Comparison of ENCODE assay signal across 8 cellular contexts in the genomic region with DNA sequence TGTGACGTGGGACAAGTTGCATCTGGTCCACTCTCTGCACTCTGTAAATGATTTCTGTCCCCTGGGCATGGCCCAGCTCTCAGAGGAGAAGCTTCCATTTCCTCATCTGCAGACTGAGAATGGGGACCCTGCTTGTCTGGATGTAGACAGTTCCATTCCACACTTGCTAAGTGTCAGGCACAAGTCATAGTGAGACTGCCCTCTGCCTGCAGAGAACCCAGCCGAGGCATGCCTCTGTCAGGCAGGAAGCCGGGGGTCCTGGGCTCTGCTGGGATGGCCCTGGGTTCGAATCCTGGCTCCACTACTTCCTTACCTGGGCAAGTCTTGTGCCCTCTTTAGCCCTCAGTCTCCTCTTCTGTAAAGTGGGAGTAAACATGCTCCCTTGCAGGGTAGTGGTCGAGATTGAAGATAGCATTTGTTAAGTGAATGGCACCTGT. TPM values are rescaled to one million over a fixed set of nuclear protein-coding genes. Genes with fewer than 3 reads are reported as not detected.
DNase-seq lines count a peak whose midpoint lies in the region; ATAC-seq lines count a peak whose summit lies in the region.

No MANE protein-coding gene starts in this region.

- H3K4me1 ChIP-seq in mucosa of stomach (ENCODE audit: control insufficient read depth, insufficient read depth, low read length), result peaks cover 45% of the 10 kb centered on the region

- CTCF ChIA-PET in activated CD8-positive, alpha-beta memory T cell treated with anti-CD3 and anti-CD28 coated beads, Interleukin-2, amount 10 ng/mL, durations not matched to agents 7 days and 5 days (lab: Charles Lee), result interaction anchor here (0.6 to 4.0 kb wide), 6 partner anchors 9 to 262 kb away, joined by 3 to 30 read pairs (median 9); a partner anchor contains a TSS

- no peaks in the 10 kb centered on the region for H3K36me3 ChIP-seq in mucosa of stomach (ENCODE audit: control insufficient read depth, insufficient read depth, low read length)

- no peaks in the 10 kb centered on the region for H3K9me3 ChIP-seq in mucosa of stomach (ENCODE audit: control insufficient read depth, low read length)

- peak overlapping the region; percentile 71 for H3K9ac ChIP-seq in mucosa of stomach (ENCODE audit: low read length)

- H3K9me3 Mint-ChIP-seq in activated CD8-positive, alpha-beta memory T cell treated with anti-CD3 and anti-CD28 coated beads, Interleukin-2, amount 10 ng/mL, durations not matched to agents 7 days and 5 days (ENCODE audit: low read depth), result no peaks in the 10 kb centered on the region
- H3K9me3 Mint-ChIP-seq in activated naive CD8-positive, alpha-beta T cell (ENCODE audit: low read depth), result no peaks in the 10 kb centered on the region

- no peaks in the 10 kb centered on the region for H3K27me3 Mint-ChIP-seq in activated CD8-positive, alpha-beta memory T cell treated with anti-CD3 and anti-CD28 coated beads, Interleukin-2, amount 10 ng/mL, durations not matched to agents 7 days and 5 days
- H3K27me3 Mint-ChIP-seq in activated naive CD8-positive, alpha-beta T cell, result peaks cover 3% of the 10 kb centered on the region

- H3K27me3 ChIP-seq in mucosa of stomach (ENCODE audit: control insufficient read depth, insufficient read depth, low read length), result peaks cover under 1% of the 10 kb centered on the region

- H3K36me3 Mint-ChIP-seq in activated CD8-positive, alpha-beta memory T cell treated with anti-CD3 and anti-CD28 coated beads, Interleukin-2, amount 10 ng/mL, durations not matched to agents 7 days and 5 days, result peaks cover 8% of the 10 kb centered on the region
- peaks cover 7% of the 10 kb centered on the region for H3K36me3 Mint-ChIP-seq in activated naive CD8-positive, alpha-beta T cell

- no peak for ATAC-seq in activated CD8-positive, alpha-beta memory T cell treated with anti-CD3 and anti-CD28 coated beads, Interleukin-2, amount 10 ng/mL, durations not matched to agents 7 days and 5 days
- ATAC-seq in HG03108 (IDR thresholded peaks at IDR 0.05; ENCODE audit: unreplicated experiment), result peak; percentile 14

- peak overlapping the region; percentile 87 for H3K4me3 Mint-ChIP-seq in activated CD8-positive, alpha-beta memory T cell treated with anti-CD3 and anti-CD28 coated beads, Interleukin-2, amount 10 ng/mL, durations not matched to agents 7 days and 5 days
- H3K4me3 Mint-ChIP-seq in activated naive CD8-positive, alpha-beta T cell, result peak overlapping the region; percentile 97

- peaks cover 38% of the 10 kb centered on the region for H3K4me1 Mint-ChIP-seq in activated CD8-positive, alpha-beta memory T cell treated with anti-CD3 and anti-CD28 coated beads, Interleukin-2, amount 10 ng/mL, durations not matched to agents 7 days and 5 days
- peaks cover 36% of the 10 kb centered on the region for H3K4me1 Mint-ChIP-seq in activated naive CD8-positive, alpha-beta T cell (ENCODE audit: low read depth)

- peak; percentile 78 for DNase-seq in activated CD8-positive, alpha-beta memory T cell treated with anti-CD3 and anti-CD28 coated beads, Interleukin-2, amount 10 ng/mL, durations not matched to agents 7 days and 5 days
- DNase-seq in activated CD8-positive, alpha-beta memory T cell treated with anti-CD3 and anti-CD28 coated beads for 24 hours, result no peak
- DNase-seq in NCI-H2227 (lab: John Stamatoyannopoulos, UW; ENCODE audit: unreplicated experiment), result no peak
- no peak for DNase-seq in kidney glomerular epithelial cell (lab: John Stamatoyannopoulos, UW)
- no peak for DNase-seq in NK-92 treated with Interleukin-12 subunit alpha and Interleukin-12 subunit beta, amount 100 ng/mL, for 24 hours (lab: John Stamatoyannopoulos, UW)

- peak overlapping the region; percentile 6 for H3K4me3 ChIP-seq in mucosa of stomach (ENCODE audit: low read length)

- peak overlapping the region; percentile 93 for H3K27ac Mint-ChIP-seq in activated CD8-positive, alpha-beta memory T cell treated with anti-CD3 and anti-CD28 coated beads, Interleukin-2, amount 10 ng/mL, durations not matched to agents 7 days and 5 days
- peak overlapping the region; percentile 94 for H3K27ac Mint-ChIP-seq in activated naive CD8-positive, alpha-beta T cell

RNA-seq across cellular contexts. Expression of a gene that starts 4.1 kb away (rescaled TPM):
- total RNA-seq in activated CD8-positive, alpha-beta memory T cell treated with anti-CD3 and anti-CD28 coated beads, Interleukin-2, amount 10 ng/mL, durations not matched to agents 7 days and 5 days, result 10 to 100 TPM; 65.5 to 97.3 TPM

RNA-seq across cellular contexts. Expression of a gene that starts 35.4 kb away (rescaled TPM):
- total RNA-seq in activated CD8-positive, alpha-beta memory T cell treated with anti-CD3 and anti-CD28 coated beads, Interleukin-2, amount 10 ng/mL, durations not matched to agents 7 days and 5 days, result 1 to 10 TPM; 1.8 to 1.9 TPM
